2 cellular contexts compared by ENCODE assay signal in the genomic region with DNA sequence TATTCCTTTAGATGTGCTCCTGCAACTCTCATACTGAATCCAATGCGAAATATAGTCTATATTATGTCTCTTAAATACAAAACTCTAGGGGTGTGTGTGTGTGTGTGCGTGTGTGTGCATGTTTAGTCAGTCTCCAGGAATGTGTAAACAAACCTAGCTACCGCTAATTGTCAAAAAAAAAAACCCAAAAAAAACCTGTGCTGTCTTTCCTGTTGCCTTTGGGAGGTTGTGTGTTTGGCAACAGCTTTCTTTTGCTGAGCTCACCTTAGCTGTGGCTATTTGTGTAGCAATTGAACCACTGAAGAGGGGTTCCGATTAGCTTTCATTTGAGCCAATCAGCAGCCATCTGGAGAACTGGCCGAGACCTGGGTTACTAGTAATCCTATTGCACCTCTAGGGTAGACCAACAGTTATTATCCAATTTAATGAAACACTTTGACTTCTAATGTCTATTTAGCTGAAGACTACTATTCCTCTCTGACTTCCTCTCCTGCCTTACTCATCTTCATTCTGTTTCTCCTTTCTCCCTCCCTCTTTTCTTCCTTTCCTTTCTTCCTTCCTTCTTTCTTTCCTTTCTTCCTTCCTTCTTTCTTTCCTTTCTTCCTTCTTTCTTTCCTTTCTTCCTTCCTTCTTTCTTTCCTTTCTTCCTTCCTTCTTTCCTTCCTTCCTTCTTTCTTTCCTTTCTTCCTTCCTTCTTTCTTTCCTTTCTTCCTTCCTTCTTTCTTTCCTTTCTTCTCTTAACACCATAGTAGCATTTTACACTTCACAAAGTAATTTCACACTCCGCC.
TF ChIP-seq lines count a peak whose summit lies in the region.

No MANE protein-coding gene starts in this region.

TF ChIP-seq in IMR-90, 13 proteins besides CTCF, POLR2A, EP300 and RAD21:
- TF ChIP-seq RCOR1 (IDR thresholded peaks at IDR 0.05; ENCODE audit: insufficient replicate concordance, low read length): no peak
- no peak for TF ChIP-seq SMC3 (IDR thresholded peaks at IDR 0.05; ENCODE audit: low read depth, low read length)
- no peak for TF ChIP-seq RFX5 (IDR thresholded peaks at IDR 0.05; ENCODE audit: low read depth, low read length)
- no peak for TF ChIP-seq CHD1 (IDR thresholded peaks at IDR 0.05; ENCODE audit: low read depth, low read length)
- TF ChIP-seq BHLHE40 (IDR thresholded peaks at IDR 0.05; ENCODE audit: low read depth, low read length): no peak
- no peak for TF ChIP-seq NFE2L2 (IDR thresholded peaks at IDR 0.05; ENCODE audit: low read depth, low read length)
- TF ChIP-seq CEBPB (IDR thresholded peaks at IDR 0.05; ENCODE audit: low read depth, low read length): no peak
- TF ChIP-seq, protein P1, sequence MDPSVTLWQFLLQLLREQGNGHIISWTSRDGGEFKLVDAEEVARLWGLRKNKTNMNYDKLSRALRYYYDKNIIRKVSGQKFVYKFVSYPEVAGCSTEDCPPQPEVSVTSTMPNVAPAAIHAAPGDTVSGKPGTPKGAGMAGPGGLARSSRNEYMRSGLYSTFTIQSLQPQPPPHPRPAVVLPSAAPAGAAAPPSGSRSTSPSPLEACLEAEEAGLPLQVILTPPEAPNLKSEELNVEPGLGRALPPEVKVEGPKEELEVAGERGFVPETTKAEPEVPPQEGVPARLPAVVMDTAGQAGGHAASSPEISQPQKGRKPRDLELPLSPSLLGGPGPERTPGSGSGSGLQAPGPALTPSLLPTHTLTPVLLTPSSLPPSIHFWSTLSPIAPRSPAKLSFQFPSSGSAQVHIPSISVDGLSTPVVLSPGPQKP (IDR thresholded peaks at IDR 0.05; ENCODE audit: borderline replicate concordance, low read depth, low read length): no peak
- no peak for TF ChIP-seq MXI1 (IDR thresholded peaks at IDR 0.05; ENCODE audit: borderline replicate concordance, low read depth, low read length)
TF ChIP-seq in IMR-90: peak in this region for 0.

TF ChIP-seq in K562, 482 proteins besides CTCF, POLR2A, EP300 and RAD21:
- TF ChIP-seq CREBBP (IDR thresholded peaks at IDR 0.05; ENCODE audit: low read depth, low read length): no peak
- TF ChIP-seq, protein P2, sequence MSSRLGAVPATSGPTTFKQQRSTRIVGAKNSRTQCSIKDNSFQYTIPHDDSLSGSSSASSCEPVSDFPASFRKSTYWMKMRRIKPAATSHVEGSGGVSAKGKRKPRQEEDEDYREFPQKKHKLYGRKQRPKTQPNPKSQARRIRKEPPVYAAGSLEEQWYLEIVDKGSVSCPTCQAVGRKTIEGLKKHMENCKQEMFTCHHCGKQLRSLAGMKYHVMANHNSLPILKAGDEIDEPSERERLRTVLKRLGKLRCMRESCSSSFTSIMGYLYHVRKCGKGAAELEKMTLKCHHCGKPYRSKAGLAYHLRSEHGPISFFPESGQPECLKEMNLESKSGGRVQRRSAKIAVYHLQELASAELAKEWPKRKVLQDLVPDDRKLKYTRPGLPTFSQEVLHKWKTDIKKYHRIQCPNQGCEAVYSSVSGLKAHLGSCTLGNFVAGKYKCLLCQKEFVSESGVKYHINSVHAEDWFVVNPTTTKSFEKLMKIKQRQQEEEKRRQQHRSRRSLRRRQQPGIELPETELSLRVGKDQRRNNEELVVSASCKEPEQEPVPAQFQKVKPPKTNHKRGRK (tag; IDR thresholded peaks at IDR 0.05): peak; percentile 64; the same call in 1 of the 2 replicates
